Comparison of ENCODE assay signal across 9 cellular contexts in genomic region chr3:120449701-120450216, GRCh38. TPM values are rescaled to one million over a fixed set of nuclear protein-coding genes. Genes with fewer than 3 reads are reported as not detected.
DNase-seq lines count a peak whose midpoint lies in the region; ATAC-seq and TF ChIP-seq lines count a peak whose summit lies in the region.
"Had no signal": no experiment of that assay in that cellular context is flagged by ENCODE, and none has a peak within 500 bp of the region (broad histone marks: within the 10 kb centered on the region; RNA-seq: fewer than 3 reads in every experiment).

No MANE protein-coding gene starts in this region.

- no peaks in the 10 kb centered on the region for H3K9me3 ChIP-seq in psoas muscle

- ATAC-seq in psoas muscle, result peak; percentile 37 to 73 (median 49)
- no peak for ATAC-seq in HG03095 (IDR thresholded peaks at IDR 0.05; ENCODE audit: unreplicated experiment)

- TF ChIP-seq CTCF in VCaP (conservative IDR thresholded peaks at IDR 0.05) (no peak), psoas muscle (IDR thresholded peaks at IDR 0.05) (no peak)

- H3K36me3 ChIP-seq in psoas muscle (ENCODE audit: insufficient read depth in 1 of 2, low read depth in 1 of 2), result no peaks in the 10 kb centered on the region

- DNase-seq in GM04503 (ENCODE audit: low read depth) (peak; percentile 71), glomerular visceral epithelial cell (ENCODE audit: extremely low spot score) (peak; percentile 29), psoas muscle (no peak), AML-193 (lab: John Stamatoyannopoulos, UW) (no peak), NCI-H187 treated with DMSO at 0.1 percent for 48 hours (lab: John Stamatoyannopoulos, UW) (no peak)
- DNase-seq in stimulated activated CD4-positive, alpha-beta T cell treated with anti-CD3 and anti-CD28 coated beads, Interleukin-2, amount 100 ng/mL, for 24 hours, result no peak

- 9 to 12% (median 10%) methylated on average over 10 of the region's 10 CpGs for WGBS in psoas muscle, 3 donors

- intact Hi-C loops in psoas muscle (cut with DNase I), result no loop called here

- H3K4me1 ChIP-seq in psoas muscle, result no peaks in the 10 kb centered on the region

- peaks cover 0 to 32% (median 8%) of the 10 kb centered on the region in 3 donors for H3K27me3 ChIP-seq in psoas muscle (ENCODE audit: insufficient read depth in 3 of 3, low read length in 2 of 3)

- H3K27ac ChIP-seq in VCaP (peak overlapping the region; percentile 96), psoas muscle (peak overlapping the region; percentile 77)
- H3K27ac ChIP-seq: HL-60 had no signal

- H3K4me3 ChIP-seq in psoas muscle, result peak overlapping the region; percentile 82

RNA-seq across cellular contexts. Expression of gene FSTL1, which starts 1.0 kb away (rescaled TPM):
- total RNA-seq in psoas muscle, result 10 to 100 TPM; 43.9 to 62.6 (median 49.5) TPM
- polyA plus RNA-seq in psoas muscle, result 10 to 100 TPM; 11.9 to 24.2 (median 15.4) TPM

Comparison
In these comparisons a context has a peak if more than half of its experiments do, and no peak if none do; other contexts are left out.
1. DNase-seq: peak in GM04503 (single experiment) and glomerular visceral epithelial cell (single experiment); none in psoas muscle (0 of 2), stimulated activated CD4-positive, alpha-beta T cell treated with anti-CD3 and anti-CD28 coated beads, Interleukin-2, amount 100 ng/mL, for 24 hours (0 of 2), AML-193 (0 of 2) and NCI-H187 treated with DMSO at 0.1 percent for 48 hours (single experiment).